In the genomic region with DNA sequence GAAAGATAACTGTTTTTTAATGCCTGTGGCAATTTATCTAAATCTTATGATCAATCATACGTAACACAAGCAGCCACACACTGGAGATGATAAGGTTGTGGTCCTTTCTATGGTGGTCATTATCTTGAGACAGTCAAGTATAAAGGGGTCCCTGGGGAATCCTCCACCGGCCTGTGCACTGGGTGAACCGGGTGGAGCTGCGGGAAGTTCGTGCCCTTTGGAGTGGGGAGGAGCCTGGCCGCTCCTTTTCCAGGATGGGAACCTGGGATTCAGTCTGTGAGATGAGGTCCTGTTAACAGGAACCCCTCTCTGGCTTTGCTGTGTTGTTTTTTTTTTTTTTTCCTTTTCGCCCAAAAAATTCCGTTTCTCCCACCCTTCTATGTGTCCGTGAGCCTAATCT, we compare ENCODE assay signal across 1 cellular context.
TF ChIP-seq lines count a peak whose summit lies in the region.

No MANE protein-coding gene starts in this region.

TF ChIP-seq in GM23338, 12 proteins besides CTCF, POLR2A, EP300 and RAD21 (continued from another document):
- TF ChIP-seq, protein P1, sequence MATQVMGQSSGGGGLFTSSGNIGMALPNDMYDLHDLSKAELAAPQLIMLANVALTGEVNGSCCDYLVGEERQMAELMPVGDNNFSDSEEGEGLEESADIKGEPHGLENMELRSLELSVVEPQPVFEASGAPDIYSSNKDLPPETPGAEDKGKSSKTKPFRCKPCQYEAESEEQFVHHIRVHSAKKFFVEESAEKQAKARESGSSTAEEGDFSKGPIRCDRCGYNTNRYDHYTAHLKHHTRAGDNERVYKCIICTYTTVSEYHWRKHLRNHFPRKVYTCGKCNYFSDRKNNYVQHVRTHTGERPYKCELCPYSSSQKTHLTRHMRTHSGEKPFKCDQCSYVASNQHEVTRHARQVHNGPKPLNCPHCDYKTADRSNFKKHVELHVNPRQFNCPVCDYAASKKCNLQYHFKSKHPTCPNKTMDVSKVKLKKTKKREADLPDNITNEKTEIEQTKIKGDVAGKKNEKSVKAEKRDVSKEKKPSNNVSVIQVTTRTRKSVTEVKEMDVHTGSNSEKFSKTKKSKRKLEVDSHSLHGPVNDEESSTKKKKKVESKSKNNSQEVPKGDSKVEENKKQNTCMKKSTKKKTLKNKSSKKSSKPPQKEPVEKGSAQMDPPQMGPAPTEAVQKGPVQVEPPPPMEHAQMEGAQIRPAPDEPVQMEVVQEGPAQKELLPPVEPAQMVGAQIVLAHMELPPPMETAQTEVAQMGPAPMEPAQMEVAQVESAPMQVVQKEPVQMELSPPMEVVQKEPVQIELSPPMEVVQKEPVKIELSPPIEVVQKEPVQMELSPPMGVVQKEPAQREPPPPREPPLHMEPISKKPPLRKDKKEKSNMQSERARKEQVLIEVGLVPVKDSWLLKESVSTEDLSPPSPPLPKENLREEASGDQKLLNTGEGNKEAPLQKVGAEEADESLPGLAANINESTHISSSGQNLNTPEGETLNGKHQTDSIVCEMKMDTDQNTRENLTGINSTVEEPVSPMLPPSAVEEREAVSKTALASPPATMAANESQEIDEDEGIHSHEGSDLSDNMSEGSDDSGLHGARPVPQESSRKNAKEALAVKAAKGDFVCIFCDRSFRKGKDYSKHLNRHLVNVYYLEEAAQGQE (IDR thresholded peaks at IDR 0.05; ENCODE audit: unreplicated experiment) = no peak
- TF ChIP-seq CREB1 (CRISPR knock-in tag; IDR thresholded peaks at IDR 0.05; ENCODE audit: low read depth) (no peak), EZH2 (IDR thresholded peaks at IDR 0.05; ENCODE audit: low read depth, unreplicated experiment) (no peak), ZNF114 (CRISPR knock-in tag; IDR thresholded peaks at IDR 0.05) (no peak), JUNB (IDR thresholded peaks at IDR 0.05; ENCODE audit: unreplicated experiment) (no peak), ZNF331 (CRISPR knock-in tag; IDR thresholded peaks at IDR 0.05; ENCODE audit: low read depth) (no peak), EZH2phosphoT487 (IDR thresholded peaks at IDR 0.05; ENCODE audit: unreplicated experiment) (no peak), POLR2AphosphoS5 (IDR thresholded peaks at IDR 0.05; ENCODE audit: low read depth) (no peak), STAT1 (IDR thresholded peaks at IDR 0.05; ENCODE audit: unreplicated experiment) (no peak)
